ENCODE assay signal across 1 cellular context in the genomic region with DNA sequence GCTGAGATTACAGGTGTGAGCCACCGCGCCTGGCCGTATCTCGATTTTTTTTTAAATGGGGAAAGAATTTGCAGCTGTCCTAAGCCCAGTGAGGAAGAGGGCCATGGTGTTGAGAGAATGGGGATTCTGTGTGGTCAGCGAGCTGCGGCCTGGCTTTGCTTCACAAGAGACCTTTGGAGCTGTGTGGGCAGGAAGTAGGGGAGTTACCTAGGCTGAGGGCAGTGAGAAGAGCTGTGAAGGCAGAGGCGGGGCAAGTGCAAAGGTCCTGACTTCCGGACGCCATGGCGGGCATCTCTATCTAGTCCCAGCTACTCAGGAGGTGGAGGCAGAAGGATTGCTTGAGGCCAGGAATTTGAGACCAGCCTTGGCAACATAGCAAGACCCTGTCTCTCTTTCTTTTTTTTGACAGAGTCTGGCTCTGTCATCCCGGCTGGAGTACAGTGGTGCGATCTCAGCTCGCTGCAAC.
A peak's percentile ranks its signal among the peaks of the same experiment; 100 is the strongest.
TF ChIP-seq lines count a peak whose summit lies in the region.

No MANE protein-coding gene starts in this region.

TF ChIP-seq in HepG2, 621 proteins besides CTCF, POLR2A, EP300 and RAD21 (continued from another document and continues in another):
- TF ChIP-seq, protein P1, sequence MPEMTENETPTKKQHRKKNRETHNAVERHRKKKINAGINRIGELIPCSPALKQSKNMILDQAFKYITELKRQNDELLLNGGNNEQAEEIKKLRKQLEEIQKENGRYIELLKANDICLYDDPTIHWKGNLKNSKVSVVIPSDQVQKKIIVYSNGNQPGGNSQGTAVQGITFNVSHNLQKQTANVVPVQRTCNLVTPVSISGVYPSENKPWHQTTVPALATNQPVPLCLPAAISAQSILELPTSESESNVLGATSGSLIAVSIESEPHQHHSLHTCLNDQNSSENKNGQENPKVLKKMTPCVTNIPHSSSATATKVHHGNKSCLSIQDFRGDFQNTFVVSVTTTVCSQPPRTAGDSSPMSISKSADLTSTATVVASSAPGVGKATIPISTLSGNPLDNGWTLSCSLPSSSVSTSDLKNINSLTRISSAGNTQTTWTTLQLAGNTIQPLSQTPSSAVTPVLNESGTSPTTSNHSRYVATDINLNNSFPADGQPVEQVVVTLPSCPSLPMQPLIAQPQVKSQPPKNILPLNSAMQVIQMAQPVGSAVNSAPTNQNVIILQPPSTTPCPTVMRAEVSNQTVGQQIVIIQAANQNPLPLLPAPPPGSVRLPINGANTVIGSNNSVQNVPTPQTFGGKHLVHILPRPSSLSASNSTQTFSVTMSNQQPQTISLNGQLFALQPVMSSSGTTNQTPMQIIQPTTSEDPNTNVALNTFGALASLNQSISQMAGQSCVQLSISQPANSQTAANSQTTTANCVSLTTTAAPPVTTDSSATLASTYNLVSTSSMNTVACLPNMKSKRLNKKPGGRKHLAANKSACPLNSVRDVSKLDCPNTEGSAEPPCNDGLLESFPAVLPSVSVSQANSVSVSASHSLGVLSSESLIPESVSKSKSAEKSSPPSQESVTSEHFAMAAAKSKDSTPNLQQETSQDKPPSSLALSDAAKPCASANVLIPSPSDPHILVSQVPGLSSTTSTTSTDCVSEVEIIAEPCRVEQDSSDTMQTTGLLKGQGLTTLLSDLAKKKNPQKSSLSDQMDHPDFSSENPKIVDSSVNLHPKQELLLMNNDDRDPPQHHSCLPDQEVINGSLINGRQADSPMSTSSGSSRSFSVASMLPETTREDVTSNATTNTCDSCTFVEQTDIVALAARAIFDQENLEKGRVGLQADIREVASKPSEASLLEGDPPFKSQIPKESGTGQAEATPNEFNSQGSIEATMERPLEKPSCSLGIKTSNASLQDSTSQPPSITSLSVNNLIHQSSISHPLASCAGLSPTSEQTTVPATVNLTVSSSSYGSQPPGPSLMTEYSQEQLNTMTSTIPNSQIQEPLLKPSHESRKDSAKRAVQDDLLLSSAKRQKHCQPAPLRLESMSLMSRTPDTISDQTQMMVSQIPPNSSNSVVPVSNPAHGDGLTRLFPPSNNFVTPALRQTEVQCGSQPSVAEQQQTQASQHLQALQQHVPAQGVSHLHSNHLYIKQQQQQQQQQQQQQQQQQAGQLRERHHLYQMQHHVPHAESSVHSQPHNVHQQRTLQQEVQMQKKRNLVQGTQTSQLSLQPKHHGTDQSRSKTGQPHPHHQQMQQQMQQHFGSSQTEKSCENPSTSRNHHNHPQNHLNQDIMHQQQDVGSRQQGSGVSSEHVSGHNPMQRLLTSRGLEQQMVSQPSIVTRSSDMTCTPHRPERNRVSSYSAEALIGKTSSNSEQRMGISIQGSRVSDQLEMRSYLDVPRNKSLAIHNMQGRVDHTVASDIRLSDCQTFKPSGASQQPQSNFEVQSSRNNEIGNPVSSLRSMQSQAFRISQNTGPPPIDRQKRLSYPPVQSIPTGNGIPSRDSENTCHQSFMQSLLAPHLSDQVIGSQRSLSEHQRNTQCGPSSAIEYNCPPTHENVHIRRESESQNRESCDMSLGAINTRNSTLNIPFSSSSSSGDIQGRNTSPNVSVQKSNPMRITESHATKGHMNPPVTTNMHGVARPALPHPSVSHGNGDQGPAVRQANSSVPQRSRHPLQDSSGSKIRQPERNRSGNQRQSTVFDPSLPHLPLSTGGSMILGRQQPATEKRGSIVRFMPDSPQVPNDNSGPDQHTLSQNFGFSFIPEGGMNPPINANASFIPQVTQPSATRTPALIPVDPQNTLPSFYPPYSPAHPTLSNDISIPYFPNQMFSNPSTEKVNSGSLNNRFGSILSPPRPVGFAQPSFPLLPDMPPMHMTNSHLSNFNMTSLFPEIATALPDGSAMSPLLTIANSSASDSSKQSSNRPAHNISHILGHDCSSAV (CRISPR knock-in tag; IDR thresholded peaks at IDR 0.05; ENCODE audit: borderline replicate concordance), result no peak
- TF ChIP-seq, protein P2, sequence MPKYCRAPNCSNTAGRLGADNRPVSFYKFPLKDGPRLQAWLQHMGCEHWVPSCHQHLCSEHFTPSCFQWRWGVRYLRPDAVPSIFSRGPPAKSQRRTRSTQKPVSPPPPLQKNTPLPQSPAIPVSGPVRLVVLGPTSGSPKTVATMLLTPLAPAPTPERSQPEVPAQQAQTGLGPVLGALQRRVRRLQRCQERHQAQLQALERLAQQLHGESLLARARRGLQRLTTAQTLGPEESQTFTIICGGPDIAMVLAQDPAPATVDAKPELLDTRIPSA (CRISPR knock-in tag; IDR thresholded peaks at IDR 0.05; ENCODE audit: borderline replicate concordance), result no peak
- TF ChIP-seq JUN (CRISPR knock-in tag; IDR thresholded peaks at IDR 0.05), result no peak
- no peak for TF ChIP-seq BHLHE40 (IDR thresholded peaks at IDR 0.05; ENCODE audit: low read length)
- no peak for TF ChIP-seq MAF1 (CRISPR knock-in tag; IDR thresholded peaks at IDR 0.05; ENCODE audit: borderline replicate concordance)
- TF ChIP-seq KAT2B (IDR thresholded peaks at IDR 0.05; ENCODE audit: borderline replicate concordance, low read depth, low read length), result no peak
- TF ChIP-seq HMG20A (CRISPR knock-in tag; IDR thresholded peaks at IDR 0.05; ENCODE audit: borderline replicate concordance), result no peak
- peak; percentile 53 for TF ChIP-seq GABPA (IDR thresholded peaks at IDR 0.05; ENCODE audit: low read depth, low read length)
- peak; percentile 87 for TF ChIP-seq GABPA (CRISPR knock-in tag; IDR thresholded peaks at IDR 0.05; ENCODE audit: low read depth)
- TF ChIP-seq, protein P3, sequence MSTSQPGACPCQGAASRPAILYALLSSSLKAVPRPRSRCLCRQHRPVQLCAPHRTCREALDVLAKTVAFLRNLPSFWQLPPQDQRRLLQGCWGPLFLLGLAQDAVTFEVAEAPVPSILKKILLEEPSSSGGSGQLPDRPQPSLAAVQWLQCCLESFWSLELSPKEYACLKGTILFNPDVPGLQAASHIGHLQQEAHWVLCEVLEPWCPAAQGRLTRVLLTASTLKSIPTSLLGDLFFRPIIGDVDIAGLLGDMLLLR (CRISPR knock-in tag; IDR thresholded peaks at IDR 0.05), result no peak
- TF ChIP-seq ZNF761 (CRISPR knock-in tag; conservative IDR thresholded peaks at IDR 0.05), result no peak
- TF ChIP-seq, protein P4, sequence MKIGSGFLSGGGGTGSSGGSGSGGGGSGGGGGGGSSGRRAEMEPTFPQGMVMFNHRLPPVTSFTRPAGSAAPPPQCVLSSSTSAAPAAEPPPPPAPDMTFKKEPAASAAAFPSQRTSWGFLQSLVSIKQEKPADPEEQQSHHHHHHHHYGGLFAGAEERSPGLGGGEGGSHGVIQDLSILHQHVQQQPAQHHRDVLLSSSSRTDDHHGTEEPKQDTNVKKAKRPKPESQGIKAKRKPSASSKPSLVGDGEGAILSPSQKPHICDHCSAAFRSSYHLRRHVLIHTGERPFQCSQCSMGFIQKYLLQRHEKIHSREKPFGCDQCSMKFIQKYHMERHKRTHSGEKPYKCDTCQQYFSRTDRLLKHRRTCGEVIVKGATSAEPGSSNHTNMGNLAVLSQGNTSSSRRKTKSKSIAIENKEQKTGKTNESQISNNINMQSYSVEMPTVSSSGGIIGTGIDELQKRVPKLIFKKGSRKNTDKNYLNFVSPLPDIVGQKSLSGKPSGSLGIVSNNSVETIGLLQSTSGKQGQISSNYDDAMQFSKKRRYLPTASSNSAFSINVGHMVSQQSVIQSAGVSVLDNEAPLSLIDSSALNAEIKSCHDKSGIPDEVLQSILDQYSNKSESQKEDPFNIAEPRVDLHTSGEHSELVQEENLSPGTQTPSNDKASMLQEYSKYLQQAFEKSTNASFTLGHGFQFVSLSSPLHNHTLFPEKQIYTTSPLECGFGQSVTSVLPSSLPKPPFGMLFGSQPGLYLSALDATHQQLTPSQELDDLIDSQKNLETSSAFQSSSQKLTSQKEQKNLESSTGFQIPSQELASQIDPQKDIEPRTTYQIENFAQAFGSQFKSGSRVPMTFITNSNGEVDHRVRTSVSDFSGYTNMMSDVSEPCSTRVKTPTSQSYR (CRISPR knock-in tag; IDR thresholded peaks at IDR 0.05; ENCODE audit: borderline replicate concordance), result no peak
- TF ChIP-seq, protein P5, sequence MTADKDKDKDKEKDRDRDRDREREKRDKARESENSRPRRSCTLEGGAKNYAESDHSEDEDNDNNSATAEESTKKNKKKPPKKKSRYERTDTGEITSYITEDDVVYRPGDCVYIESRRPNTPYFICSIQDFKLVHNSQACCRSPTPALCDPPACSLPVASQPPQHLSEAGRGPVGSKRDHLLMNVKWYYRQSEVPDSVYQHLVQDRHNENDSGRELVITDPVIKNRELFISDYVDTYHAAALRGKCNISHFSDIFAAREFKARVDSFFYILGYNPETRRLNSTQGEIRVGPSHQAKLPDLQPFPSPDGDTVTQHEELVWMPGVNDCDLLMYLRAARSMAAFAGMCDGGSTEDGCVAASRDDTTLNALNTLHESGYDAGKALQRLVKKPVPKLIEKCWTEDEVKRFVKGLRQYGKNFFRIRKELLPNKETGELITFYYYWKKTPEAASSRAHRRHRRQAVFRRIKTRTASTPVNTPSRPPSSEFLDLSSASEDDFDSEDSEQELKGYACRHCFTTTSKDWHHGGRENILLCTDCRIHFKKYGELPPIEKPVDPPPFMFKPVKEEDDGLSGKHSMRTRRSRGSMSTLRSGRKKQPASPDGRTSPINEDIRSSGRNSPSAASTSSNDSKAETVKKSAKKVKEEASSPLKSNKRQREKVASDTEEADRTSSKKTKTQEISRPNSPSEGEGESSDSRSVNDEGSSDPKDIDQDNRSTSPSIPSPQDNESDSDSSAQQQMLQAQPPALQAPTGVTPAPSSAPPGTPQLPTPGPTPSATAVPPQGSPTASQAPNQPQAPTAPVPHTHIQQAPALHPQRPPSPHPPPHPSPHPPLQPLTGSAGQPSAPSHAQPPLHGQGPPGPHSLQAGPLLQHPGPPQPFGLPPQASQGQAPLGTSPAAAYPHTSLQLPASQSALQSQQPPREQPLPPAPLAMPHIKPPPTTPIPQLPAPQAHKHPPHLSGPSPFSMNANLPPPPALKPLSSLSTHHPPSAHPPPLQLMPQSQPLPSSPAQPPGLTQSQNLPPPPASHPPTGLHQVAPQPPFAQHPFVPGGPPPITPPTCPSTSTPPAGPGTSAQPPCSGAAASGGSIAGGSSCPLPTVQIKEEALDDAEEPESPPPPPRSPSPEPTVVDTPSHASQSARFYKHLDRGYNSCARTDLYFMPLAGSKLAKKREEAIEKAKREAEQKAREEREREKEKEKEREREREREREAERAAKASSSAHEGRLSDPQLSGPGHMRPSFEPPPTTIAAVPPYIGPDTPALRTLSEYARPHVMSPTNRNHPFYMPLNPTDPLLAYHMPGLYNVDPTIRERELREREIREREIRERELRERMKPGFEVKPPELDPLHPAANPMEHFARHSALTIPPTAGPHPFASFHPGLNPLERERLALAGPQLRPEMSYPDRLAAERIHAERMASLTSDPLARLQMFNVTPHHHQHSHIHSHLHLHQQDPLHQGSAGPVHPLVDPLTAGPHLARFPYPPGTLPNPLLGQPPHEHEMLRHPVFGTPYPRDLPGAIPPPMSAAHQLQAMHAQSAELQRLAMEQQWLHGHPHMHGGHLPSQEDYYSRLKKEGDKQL (CRISPR knock-in tag; IDR thresholded peaks at IDR 0.05; ENCODE audit: low read depth), result no peak
- no peak for TF ChIP-seq ZNF790 (CRISPR knock-in tag; IDR thresholded peaks at IDR 0.05; ENCODE audit: borderline replicate concordance)
- TF ChIP-seq, protein P6, sequence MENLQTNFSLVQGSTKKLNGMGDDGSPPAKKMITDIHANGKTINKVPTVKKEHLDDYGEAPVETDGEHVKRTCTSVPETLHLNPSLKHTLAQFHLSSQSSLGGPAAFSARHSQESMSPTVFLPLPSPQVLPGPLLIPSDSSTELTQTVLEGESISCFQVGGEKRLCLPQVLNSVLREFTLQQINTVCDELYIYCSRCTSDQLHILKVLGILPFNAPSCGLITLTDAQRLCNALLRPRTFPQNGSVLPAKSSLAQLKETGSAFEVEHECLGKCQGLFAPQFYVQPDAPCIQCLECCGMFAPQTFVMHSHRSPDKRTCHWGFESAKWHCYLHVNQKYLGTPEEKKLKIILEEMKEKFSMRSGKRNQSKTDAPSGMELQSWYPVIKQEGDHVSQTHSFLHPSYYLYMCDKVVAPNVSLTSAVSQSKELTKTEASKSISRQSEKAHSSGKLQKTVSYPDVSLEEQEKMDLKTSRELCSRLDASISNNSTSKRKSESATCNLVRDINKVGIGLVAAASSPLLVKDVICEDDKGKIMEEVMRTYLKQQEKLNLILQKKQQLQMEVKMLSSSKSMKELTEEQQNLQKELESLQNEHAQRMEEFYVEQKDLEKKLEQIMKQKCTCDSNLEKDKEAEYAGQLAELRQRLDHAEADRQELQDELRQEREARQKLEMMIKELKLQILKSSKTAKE (CRISPR knock-in tag; IDR thresholded peaks at IDR 0.05; ENCODE audit: borderline replicate concordance), result no peak
- no peak for TF ChIP-seq FOXA1 (IDR thresholded peaks at IDR 0.05)
- peak; percentile 9; the same call in 1 of the 2 replicates for TF ChIP-seq FOXA1 (CRISPR knock-in tag; IDR thresholded peaks at IDR 0.05)
- no peak for TF ChIP-seq TMF1 (CRISPR knock-in tag; IDR thresholded peaks at IDR 0.05; ENCODE audit: low read depth)
- TF ChIP-seq NFRKB (IDR thresholded peaks at IDR 0.05), result no peak
- TF ChIP-seq ATF7 (IDR thresholded peaks at IDR 0.05), result no peak
- TF ChIP-seq ATF7 (CRISPR knock-in tag; IDR thresholded peaks at IDR 0.05), result no peak
- no peak for TF ChIP-seq SSRP1 (CRISPR knock-in tag; IDR thresholded peaks at IDR 0.05)
- TF ChIP-seq, protein P7, sequence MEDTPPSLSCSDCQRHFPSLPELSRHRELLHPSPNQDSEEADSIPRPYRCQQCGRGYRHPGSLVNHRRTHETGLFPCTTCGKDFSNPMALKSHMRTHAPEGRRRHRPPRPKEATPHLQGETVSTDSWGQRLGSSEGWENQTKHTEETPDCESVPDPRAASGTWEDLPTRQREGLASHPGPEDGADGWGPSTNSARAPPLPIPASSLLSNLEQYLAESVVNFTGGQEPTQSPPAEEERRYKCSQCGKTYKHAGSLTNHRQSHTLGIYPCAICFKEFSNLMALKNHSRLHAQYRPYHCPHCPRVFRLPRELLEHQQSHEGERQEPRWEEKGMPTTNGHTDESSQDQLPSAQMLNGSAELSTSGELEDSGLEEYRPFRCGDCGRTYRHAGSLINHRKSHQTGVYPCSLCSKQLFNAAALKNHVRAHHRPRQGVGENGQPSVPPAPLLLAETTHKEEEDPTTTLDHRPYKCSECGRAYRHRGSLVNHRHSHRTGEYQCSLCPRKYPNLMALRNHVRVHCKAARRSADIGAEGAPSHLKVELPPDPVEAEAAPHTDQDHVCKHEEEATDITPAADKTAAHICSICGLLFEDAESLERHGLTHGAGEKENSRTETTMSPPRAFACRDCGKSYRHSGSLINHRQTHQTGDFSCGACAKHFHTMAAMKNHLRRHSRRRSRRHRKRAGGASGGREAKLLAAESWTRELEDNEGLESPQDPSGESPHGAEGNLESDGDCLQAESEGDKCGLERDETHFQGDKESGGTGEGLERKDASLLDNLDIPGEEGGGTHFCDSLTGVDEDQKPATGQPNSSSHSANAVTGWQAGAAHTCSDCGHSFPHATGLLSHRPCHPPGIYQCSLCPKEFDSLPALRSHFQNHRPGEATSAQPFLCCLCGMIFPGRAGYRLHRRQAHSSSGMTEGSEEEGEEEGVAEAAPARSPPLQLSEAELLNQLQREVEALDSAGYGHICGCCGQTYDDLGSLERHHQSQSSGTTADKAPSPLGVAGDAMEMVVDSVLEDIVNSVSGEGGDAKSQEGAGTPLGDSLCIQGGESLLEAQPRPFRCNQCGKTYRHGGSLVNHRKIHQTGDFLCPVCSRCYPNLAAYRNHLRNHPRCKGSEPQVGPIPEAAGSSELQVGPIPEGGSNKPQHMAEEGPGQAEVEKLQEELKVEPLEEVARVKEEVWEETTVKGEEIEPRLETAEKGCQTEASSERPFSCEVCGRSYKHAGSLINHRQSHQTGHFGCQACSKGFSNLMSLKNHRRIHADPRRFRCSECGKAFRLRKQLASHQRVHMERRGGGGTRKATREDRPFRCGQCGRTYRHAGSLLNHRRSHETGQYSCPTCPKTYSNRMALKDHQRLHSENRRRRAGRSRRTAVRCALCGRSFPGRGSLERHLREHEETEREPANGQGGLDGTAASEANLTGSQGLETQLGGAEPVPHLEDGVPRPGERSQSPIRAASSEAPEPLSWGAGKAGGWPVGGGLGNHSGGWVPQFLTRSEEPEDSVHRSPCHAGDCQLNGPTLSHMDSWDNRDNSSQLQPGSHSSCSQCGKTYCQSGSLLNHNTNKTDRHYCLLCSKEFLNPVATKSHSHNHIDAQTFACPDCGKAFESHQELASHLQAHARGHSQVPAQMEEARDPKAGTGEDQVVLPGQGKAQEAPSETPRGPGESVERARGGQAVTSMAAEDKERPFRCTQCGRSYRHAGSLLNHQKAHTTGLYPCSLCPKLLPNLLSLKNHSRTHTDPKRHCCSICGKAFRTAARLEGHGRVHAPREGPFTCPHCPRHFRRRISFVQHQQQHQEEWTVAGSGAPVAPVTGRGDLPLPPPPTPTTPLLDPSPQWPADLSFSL (CRISPR knock-in tag; IDR thresholded peaks at IDR 0.05), result no peak
